1 cellular context compared by ENCODE assay signal in genomic region chr14:90624732-90625444, GRCh38.
TF ChIP-seq lines count a peak whose summit lies in the region.

No MANE protein-coding gene starts in this region.

TF ChIP-seq in K562, 482 proteins besides CTCF, POLR2A, EP300 and RAD21 (continued from another document):
- TF ChIP-seq MGA (IDR thresholded peaks at IDR 0.05) = no peak
TF ChIP-seq in K562: peak in this region for 1.
